25 cellular contexts compared by ENCODE assay signal in the genomic region with DNA sequence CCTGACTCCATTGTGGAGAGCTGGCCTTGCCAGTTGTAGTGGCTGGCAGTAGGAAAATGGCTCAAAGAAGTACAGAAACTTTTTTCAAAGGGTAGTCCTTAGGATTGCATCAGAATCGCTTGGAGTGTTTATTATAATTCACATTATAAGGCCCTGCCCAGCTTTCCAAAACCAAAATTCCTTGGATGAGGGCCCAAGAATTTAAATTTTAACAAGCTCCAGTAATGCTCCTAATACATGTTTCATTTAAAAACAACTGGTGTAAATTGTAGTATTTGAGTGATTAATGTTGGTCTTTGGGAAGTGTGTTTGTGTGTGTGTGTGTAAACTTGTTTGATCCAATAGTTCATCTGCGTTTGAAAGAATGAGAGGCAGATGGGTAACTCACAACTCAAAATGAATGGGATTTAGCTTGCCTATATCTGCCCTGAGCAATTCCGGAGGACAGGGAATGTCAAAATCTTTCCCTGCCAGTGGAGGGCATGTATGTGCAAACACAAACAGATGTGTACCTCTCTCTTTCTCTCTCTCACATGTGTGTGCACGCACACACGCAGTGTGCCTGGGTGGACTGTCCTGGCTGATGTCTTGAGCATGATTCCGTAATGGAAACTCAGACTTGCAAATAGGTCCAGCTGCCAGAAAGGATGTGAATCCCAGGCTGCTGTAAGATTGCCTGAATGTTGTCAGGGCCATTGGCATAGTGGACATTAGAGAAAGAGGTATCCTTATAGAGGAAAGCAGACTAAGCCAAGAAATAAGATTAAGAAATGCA.
DNase-seq lines count a peak whose midpoint lies in the region; ATAC-seq and TF ChIP-seq lines count a peak whose summit lies in the region.
"Had no signal": no experiment of that assay in that cellular context is flagged by ENCODE, and none has a peak within 500 bp of the region (broad histone marks: within the 10 kb centered on the region; RNA-seq: fewer than 3 reads in every experiment).

No MANE protein-coding gene starts in this region.

- no peak for TF ChIP-seq CTCF in fibroblast of villous mesenchyme (IDR thresholded peaks at IDR 0.05; ENCODE audit: insufficient read depth, low read depth, low read length)

- H3K4me1 ChIP-seq in rectal smooth muscle tissue (ENCODE audit: control insufficient read depth, insufficient read depth, low read length): peaks cover 11% of the 10 kb centered on the region
- H3K4me1 ChIP-seq: adrenal gland, psoas muscle had no signal

- no peaks in the 10 kb centered on the region for H3K27me3 ChIP-seq in rectal smooth muscle tissue (ENCODE audit: control insufficient read depth, insufficient read depth, low read length)
- H3K27me3 ChIP-seq: adrenal gland had no signal

- H3K9me3 ChIP-seq in SK-N-MC (ENCODE audit: low read depth, low read length): no peaks in the 10 kb centered on the region
- H3K9me3 ChIP-seq: adrenal gland, psoas muscle had no signal

- no peak for ATAC-seq in GM21576 (IDR thresholded peaks at IDR 0.05; ENCODE audit: unreplicated experiment)
- ATAC-seq in HG03135 (IDR thresholded peaks at IDR 0.05; ENCODE audit: unreplicated experiment): no peak
- ATAC-seq: activated CD4-positive, CD25-positive, alpha-beta regulatory T cell treated with anti-CD3 and anti-CD28 coated beads, Interleukin-2, amount 50 U/mL, for 24 hours; left lobe of liver; psoas muscle had no signal

- H3K36me3 ChIP-seq in SK-N-MC (ENCODE audit: insufficient read depth, low read length) (no peaks in the 10 kb centered on the region), rectal smooth muscle tissue (ENCODE audit: control insufficient read depth, insufficient read depth, low read length) (no peaks in the 10 kb centered on the region)
- H3K36me3 ChIP-seq: adrenal gland had no signal

- peak overlapping the region; percentile 54 for H3K4me3 ChIP-seq in SK-N-MC
- H3K4me3 ChIP-seq in fibroblast of villous mesenchyme (ENCODE audit: low read depth, low read length): no peak overlapping the region
- H3K4me3 ChIP-seq in rectal smooth muscle tissue (ENCODE audit: low read length): no peak overlapping the region
- H3K4me3 ChIP-seq: adrenal gland, psoas muscle had no signal

- peak overlapping the region; percentile 98 for H3K27ac ChIP-seq in SK-N-MC
- peak overlapping the region; percentile 34 for H3K27ac ChIP-seq in rectal smooth muscle tissue (ENCODE audit: low read depth, low read length)
- H3K27ac ChIP-seq: adrenal gland, psoas muscle had no signal

- H3K9ac ChIP-seq in SK-N-MC (ENCODE audit: insufficient read length) (peak overlapping the region; percentile 42), rectal smooth muscle tissue (ENCODE audit: low read length) (no peak overlapping the region)

- DNase-seq in AG08395 (ENCODE audit: low spot score): peak; percentile 37
- DNase-seq in SK-N-MC (ENCODE audit: low read depth, low spot score): peak; percentile 73
- DNase-seq in fibroblast of villous mesenchyme (ENCODE audit: low read depth): peak; percentile 19
- DNase-seq in activated CD8-positive, alpha-beta memory T cell treated with anti-CD3 and anti-CD28 coated beads, Interleukin-2, amount 50 U/mL, for 48 hours: no peak
- no peak for DNase-seq in hepatic stellate cell (ENCODE audit: low spot score)
- DNase-seq: activated CD4-positive, alpha-beta T cell treated with anti-CD3 and anti-CD28 coated beads, Interleukin-2, amount 50 U/mL, for 4 hours; activated naive CD4-positive, alpha-beta T cell treated with Interleukin-2 at 50 U/mL for 16 hours; adrenal gland; CD4-positive, alpha-beta memory T cell; glutamatergic neuron; Karpas-422; naive B cell; NCI-H2081; NCI-H226; psoas muscle; SHP77; stimulated activated CD4-positive, alpha-beta T cell treated with anti-CD3 and anti-CD28 coated beads, Interleukin-15, amount 100 ng/mL, for 24 hours; stimulated activated CD4-positive, alpha-beta T cell treated with anti-CD3 and anti-CD28 coated beads, Interleukin-4, amount 100 ng/mL, for 4 hours; T-helper 2 cell; trophoblast cell had no signal

Comparison
In these comparisons a context has a peak if more than half of its experiments do, and no peak if none do; other contexts are left out.
1. DNase-seq: peak in AG08395 (single experiment), SK-N-MC (single experiment) and fibroblast of villous mesenchyme (single experiment); none in activated CD8-positive, alpha-beta memory T cell treated with anti-CD3 and anti-CD28 coated beads, Interleukin-2, amount 50 U/mL, for 48 hours (single experiment) and hepatic stellate cell (single experiment).